In genomic region chr17:64775701-64776570, GRCh38 we compare ENCODE assay signal across 1 cellular context.
TF ChIP-seq lines count a peak whose summit lies in the region.

No MANE protein-coding gene starts in this region.

TF ChIP-seq in HepG2, 621 proteins besides CTCF, POLR2A, EP300 and RAD21 (continued from another document):
- TF ChIP-seq ZBTB39 (CRISPR knock-in tag; IDR thresholded peaks at IDR 0.05), result 0 out of 2 replicates have a peak, but pooled peaks have one; percentile 27
- TF ChIP-seq, protein P1, sequence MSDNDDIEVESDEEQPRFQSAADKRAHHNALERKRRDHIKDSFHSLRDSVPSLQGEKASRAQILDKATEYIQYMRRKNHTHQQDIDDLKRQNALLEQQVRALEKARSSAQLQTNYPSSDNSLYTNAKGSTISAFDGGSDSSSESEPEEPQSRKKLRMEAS (IDR thresholded peaks at IDR 0.05), result 0 out of 2 replicates have a peak, but pooled peaks have one; percentile 6
- TF ChIP-seq, protein P2, sequence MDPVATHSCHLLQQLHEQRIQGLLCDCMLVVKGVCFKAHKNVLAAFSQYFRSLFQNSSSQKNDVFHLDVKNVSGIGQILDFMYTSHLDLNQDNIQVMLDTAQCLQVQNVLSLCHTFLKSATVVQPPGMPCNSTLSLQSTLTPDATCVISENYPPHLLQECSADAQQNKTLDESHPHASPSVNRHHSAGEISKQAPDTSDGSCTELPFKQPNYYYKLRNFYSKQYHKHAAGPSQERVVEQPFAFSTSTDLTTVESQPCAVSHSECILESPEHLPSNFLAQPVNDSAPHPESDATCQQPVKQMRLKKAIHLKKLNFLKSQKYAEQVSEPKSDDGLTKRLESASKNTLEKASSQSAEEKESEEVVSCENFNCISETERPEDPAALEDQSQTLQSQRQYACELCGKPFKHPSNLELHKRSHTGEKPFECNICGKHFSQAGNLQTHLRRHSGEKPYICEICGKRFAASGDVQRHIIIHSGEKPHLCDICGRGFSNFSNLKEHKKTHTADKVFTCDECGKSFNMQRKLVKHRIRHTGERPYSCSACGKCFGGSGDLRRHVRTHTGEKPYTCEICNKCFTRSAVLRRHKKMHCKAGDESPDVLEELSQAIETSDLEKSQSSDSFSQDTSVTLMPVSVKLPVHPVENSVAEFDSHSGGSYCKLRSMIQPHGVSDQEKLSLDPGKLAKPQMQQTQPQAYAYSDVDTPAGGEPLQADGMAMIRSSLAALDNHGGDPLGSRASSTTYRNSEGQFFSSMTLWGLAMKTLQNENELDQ (CRISPR knock-in tag; IDR thresholded peaks at IDR 0.05; ENCODE audit: borderline replicate concordance), result no peak
- no peak for TF ChIP-seq RFXAP (CRISPR knock-in tag; IDR thresholded peaks at IDR 0.05; ENCODE audit: borderline replicate concordance)
TF ChIP-seq in HepG2: peak in this region for 7.
